In the genomic region with DNA sequence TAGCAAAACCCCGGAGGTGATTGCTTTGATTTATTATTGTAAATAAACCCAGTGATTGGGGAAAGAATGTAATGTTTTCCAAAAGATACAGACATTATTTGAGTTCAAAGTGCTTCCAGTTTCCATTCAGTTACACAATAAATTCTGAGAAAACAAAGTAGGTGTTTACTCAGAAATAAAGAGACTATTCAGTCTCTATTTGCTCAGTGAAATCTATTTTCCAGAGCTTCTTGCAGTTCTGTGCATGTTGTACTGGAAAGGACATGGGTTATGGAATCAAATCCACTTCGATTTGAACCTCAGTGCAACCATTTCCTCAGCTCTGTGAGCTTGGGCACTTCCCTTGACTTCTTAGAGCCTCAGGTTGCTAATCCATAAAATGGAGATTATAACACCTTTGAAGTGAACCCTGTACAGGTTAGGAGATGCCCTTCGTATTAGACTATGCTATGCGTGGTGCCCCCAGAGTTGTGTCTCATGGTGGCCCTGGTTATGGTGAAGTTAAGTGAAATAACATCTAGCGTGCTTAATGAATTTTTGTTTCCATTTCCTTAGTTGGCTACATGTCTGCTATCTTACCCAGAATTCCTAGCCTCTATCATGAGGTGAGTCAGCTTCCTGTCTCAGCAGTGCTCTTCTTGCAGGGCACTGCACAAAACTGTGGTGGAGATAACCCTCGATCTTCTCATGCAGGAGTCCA, we compare ENCODE assay signal across 8 cellular contexts.
A peak's percentile ranks its signal among the peaks of the same experiment; 100 is the strongest.
DNase-seq lines count a peak whose midpoint lies in the region; ATAC-seq and TF ChIP-seq lines count a peak whose summit lies in the region.

No MANE protein-coding gene starts in this region.

- H3K36me3 ChIP-seq in heart right ventricle: peaks cover 0 to 46% (median 14%) of the 10 kb centered on the region in 9 donors
- peaks cover 72% of the 10 kb centered on the region for H3K36me3 ChIP-seq in KOPT-K1 (ENCODE audit: insufficient read depth, low read length)
- peaks cover 24% of the 10 kb centered on the region for H3K36me3 ChIP-seq in neutrophil
- no peaks in the 10 kb centered on the region for H3K36me3 ChIP-seq in sigmoid colon

- H3K4me3 ChIP-seq in heart right ventricle (no peak overlapping the region), neutrophil (ENCODE audit: low read depth in 1 of 2, low read length in 1 of 2) (no peak overlapping the region), sigmoid colon (no peak overlapping the region)

- no peak for TF ChIP-seq POLR2A in sigmoid colon (IDR thresholded peaks at IDR 0.05)

- H3K27me3 ChIP-seq in heart right ventricle (no peaks in the 10 kb centered on the region), neutrophil (no peaks in the 10 kb centered on the region), sigmoid colon (no peaks in the 10 kb centered on the region)

- ATAC-seq in heart right ventricle (peak in 5 of 8 donors; percentile 26 to 67 (median 58)), Right ventricle myocardium inferior (no peak)

- H3K4me1 ChIP-seq in heart right ventricle (peaks cover 3 to 77% (median 67%) of the 10 kb centered on the region in 9 donors), neutrophil (ENCODE audit: control insufficient read depth in 1 of 2, insufficient read depth in 1 of 2, low read depth in 1 of 2, low read length in 1 of 2) (peaks cover 8 to 24% of the 10 kb centered on the region in 2 experiments), sigmoid colon (no peaks in the 10 kb centered on the region)

- H3K27ac ChIP-seq in heart right ventricle: peak overlapping the region in 7 of 10 donors; percentile 1 to 79 (median 41)
- H3K27ac ChIP-seq in KOPT-K1 (ENCODE audit: low read depth, low read length, poor library complexity, severe bottlenecking): peak overlapping the region; percentile 56
- peak overlapping the region; percentile 71 for H3K27ac ChIP-seq in neutrophil
- H3K27ac ChIP-seq in sigmoid colon: peak overlapping the region in 1 of 4 donors; percentile 3

- 66 to 75% methylated on average over 6 of the region's 6 CpGs for WGBS in heart right ventricle, 2 donors
- 16 to 46% methylated on average over 6 of the region's 6 CpGs for WGBS in sigmoid colon, 2 donors

- DNase-seq in heart right ventricle (no peak), Right ventricle myocardium inferior (ENCODE audit: missing footprints) (no peak), superior temporal gyrus (ENCODE audit: extremely low spot score) (no peak), HK-2 (ENCODE audit: unreplicated experiment) (no peak), sigmoid colon (no peak)
- peak; percentile 33 for DNase-seq in activated effector memory CD4-positive, alpha-beta T cell treated with Interleukin-2 at 50 U/mL for 16 hours

- intact Hi-C loops in heart right ventricle (cut with DNase I) (loop anchor here in 3 of 10 donors (10.0 kb wide), 1 partner anchor 107 kb away; the partner anchor contains the start of gene ST6GAL1 (in 3 of the 3)), Right ventricle myocardium inferior (cut with DNase I) (no loop called here), sigmoid colon (cut with DNase I) (no loop called here)

- no peak for TF ChIP-seq EP300 in sigmoid colon (IDR thresholded peaks at IDR 0.05)

- peaks cover 0 to 2% (median 0%) of the 10 kb centered on the region in 11 donors for H3K9me3 ChIP-seq in heart right ventricle
- H3K9me3 ChIP-seq in KOPT-K1 (ENCODE audit: insufficient read depth, low read length, poor library complexity, severe bottlenecking): no peaks in the 10 kb centered on the region
- H3K9me3 ChIP-seq in neutrophil: no peaks in the 10 kb centered on the region
- H3K9me3 ChIP-seq in sigmoid colon: no peaks in the 10 kb centered on the region

- TF ChIP-seq CTCF in heart right ventricle (IDR thresholded peaks at IDR 0.05): no peak
- TF ChIP-seq CTCF in neutrophil (IDR thresholded peaks at IDR 0.05): no peak
- no peak for TF ChIP-seq CTCF in sigmoid colon (IDR thresholded peaks at IDR 0.05)
